Comparison of ENCODE assay signal across 19 cellular contexts in the genomic region with DNA sequence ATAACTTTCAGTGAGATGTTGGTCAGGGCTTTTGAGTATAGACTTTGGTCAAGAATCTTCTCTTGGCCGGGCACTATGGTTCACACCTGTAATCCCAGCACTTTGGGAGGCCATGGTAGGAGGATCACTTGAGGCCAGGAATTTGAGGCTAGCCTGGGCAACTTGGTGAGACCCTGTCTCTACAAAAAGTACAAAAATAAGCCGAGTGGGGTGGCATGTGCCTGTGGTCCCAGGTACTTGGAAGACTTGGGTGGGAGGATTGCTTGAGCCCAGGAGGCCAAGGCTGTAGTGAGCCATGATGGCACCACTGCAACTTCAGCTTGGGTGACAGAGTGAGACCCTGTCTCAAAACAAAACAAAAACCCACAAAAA. TPM values are rescaled to one million over a fixed set of nuclear protein-coding genes. Genes with fewer than 3 reads are reported as not detected.
DNase-seq lines count a peak whose midpoint lies in the region; ATAC-seq, FAIRE-seq and TF ChIP-seq lines count a peak whose summit lies in the region.
"Had no signal": no experiment of that assay in that cellular context is flagged by ENCODE, and none has a peak within 500 bp of the region (broad histone marks: within the 10 kb centered on the region; RNA-seq: fewer than 3 reads in every experiment).

No MANE protein-coding gene starts in this region.

- no peak overlapping the region for H3K4me2 ChIP-seq in HepG2 (ENCODE audit: low read depth, low read length)
- no peak overlapping the region for H3K4me2 ChIP-seq in OCI-LY7 (ENCODE audit: low read length)

- H3K9me3 ChIP-seq in HepG2 (ENCODE audit: low read length) (no peaks in the 10 kb centered on the region), right lobe of liver (no peaks in the 10 kb centered on the region), OCI-LY7 (ENCODE audit: low read length) (no peaks in the 10 kb centered on the region)
- no peaks in the 10 kb centered on the region for H3K9me3 ChIP-seq in CD4-positive, alpha-beta memory T cell (ENCODE audit: control insufficient read depth in 1 of 2, low read length in 2 of 2)
- H3K9me3 ChIP-seq: HAP-1 had no signal

- no peaks in the 10 kb centered on the region for H3K9me2 ChIP-seq in OCI-LY7 (ENCODE audit: insufficient read depth, low read length)

- TF ChIP-seq POLR2A in HepG2 (IDR thresholded peaks at IDR 0.05; ENCODE audit: insufficient read depth in 1 of 2, low read depth in 2 of 2, low read length in 2 of 2) (no peak), right lobe of liver (IDR thresholded peaks at IDR 0.05) (no peak)

- no peak overlapping the region for H3K9ac ChIP-seq in HepG2 (ENCODE audit: insufficient read depth, low read depth, low read length)

- TF ChIP-seq CTCF in HepG2 (CRISPR knock-in tag; IDR thresholded peaks at IDR 0.05) (no peak), right lobe of liver (IDR thresholded peaks at IDR 0.05) (no peak), VCaP (conservative IDR thresholded peaks at IDR 0.05) (no peak), OCI-LY7 (conservative IDR thresholded peaks at IDR 0.05; ENCODE audit: low read length) (no peak)

- no peak for TF ChIP-seq RAD21 in HepG2 (CRISPR knock-in tag; IDR thresholded peaks at IDR 0.05)

- POLR2A ChIA-PET in HepG2 (lab: Yijun Ruan, JAX), result no interaction called here
- POLR2A ChIA-PET in CD4-positive, alpha-beta memory T cell (lab: Charles Lee; ENCODE audit: partially characterized antibody), result interaction anchor here (0.7 kb wide), 1 partner anchor 236 kb away, joined by 4 read pairs; a partner anchor contains a TSS
- POLR2A ChIA-PET in OCI-LY7 (lab: Charles Lee), result interaction anchor here (0.9 kb wide), 1 partner anchor 382 kb away, joined by 3 read pairs; no protein-coding TSS in a partner anchor

- H3K27me3 ChIP-seq in HepG2 (ENCODE audit: control insufficient read depth in 1 of 2, insufficient read depth in 2 of 2, low read length in 2 of 2) (peaks cover 0 to 10% of the 10 kb centered on the region in 2 experiments; a peak in 3 of 5 replicates), right lobe of liver (no peaks in the 10 kb centered on the region)
- no peaks in the 10 kb centered on the region for H3K27me3 ChIP-seq in CD4-positive, alpha-beta memory T cell (ENCODE audit: insufficient read depth, low read length)

- peak overlapping the region in 1 of 7 donors; percentile 66 for H3K27ac Mint-ChIP-seq in CD4-positive, alpha-beta memory T cell
- H3K27ac Mint-ChIP-seq: CD8-positive, alpha-beta T cell had no signal

- WGBS in HepG2 (ENCODE audit: low lambda C conversion rate), result 5% methylated on average over 2 of the region's 2 CpGs
- 77% methylated on average over 2 of the region's 2 CpGs for WGBS in right lobe of liver (ENCODE audit: insufficient coverage, low coverage, low lambda C conversion rate, missing lambda C conversion rate)

- no peaks in the 10 kb centered on the region for H4K20me1 ChIP-seq in HepG2 (ENCODE audit: insufficient read depth, low read length)
- H4K20me1 ChIP-seq in OCI-LY7 (ENCODE audit: insufficient read depth, low read length), result no peaks in the 10 kb centered on the region

- intact Hi-C loops in HepG2 (cut with micrococcal nuclease; ENCODE audit: unreplicated experiment) (no loop called here), right lobe of liver (cut with DNase I) (no loop called here), OCI-LY7 (cut with micrococcal nuclease; ENCODE audit: unreplicated experiment) (no loop called here)
- intact Hi-C loops in CD4-positive, alpha-beta memory T cell (cut with micrococcal nuclease), result no loop called here

- peaks cover 11% of the 10 kb centered on the region for H3K4me1 ChIP-seq in HepG2 (ENCODE audit: insufficient read depth, low read length)
- H3K4me1 ChIP-seq in right lobe of liver, result peaks cover 0 to 8% (median 0%) of the 10 kb centered on the region in 4 donors
- H3K4me1 ChIP-seq in CD4-positive, alpha-beta memory T cell (ENCODE audit: insufficient read depth, low read length), result peaks cover 9% of the 10 kb centered on the region
- no peaks in the 10 kb centered on the region for H3K4me1 ChIP-seq in OCI-LY7 (ENCODE audit: insufficient read depth, low read length, poor library complexity, severe bottlenecking)
- H3K4me1 ChIP-seq: HAP-1 had no signal

- no peak overlapping the region for H3K4me3 ChIP-seq in HepG2 (replicated peaks in 1 of 3; ENCODE audit: insufficient read depth in 1 of 3, low read depth in 2 of 3, low read length in 3 of 3)
- no peak overlapping the region for H3K4me3 ChIP-seq in right lobe of liver
- no peak overlapping the region for H3K4me3 ChIP-seq in CD4-positive, alpha-beta memory T cell (ENCODE audit: low read length in 2 of 2)
- no peak overlapping the region for H3K4me3 ChIP-seq in OCI-LY7 (ENCODE audit: low read depth, low read length, poor library complexity, severe bottlenecking)
- H3K4me3 ChIP-seq: HAP-1 had no signal

- H2AFZ ChIP-seq in HepG2 (ENCODE audit: low read length) (no peak overlapping the region), OCI-LY7 (ENCODE audit: low read length) (no peak overlapping the region)

- H3K79me2 ChIP-seq in HepG2 (ENCODE audit: insufficient read depth, low read length) (no peaks in the 10 kb centered on the region), OCI-LY7 (ENCODE audit: insufficient read depth, low read depth, low read length) (no peaks in the 10 kb centered on the region)

- TF ChIP-seq EP300 in HepG2 (IDR thresholded peaks at IDR 0.05; ENCODE audit: low read depth in 2 of 2, low read length in 2 of 2) (no peak), HepG2 (CRISPR knock-in tag; IDR thresholded peaks at IDR 0.05; ENCODE audit: borderline replicate concordance) (no peak)

- no peak for FAIRE-seq in HepG2 (lab: Jason Lieb, UNC)
- FAIRE-seq: D721Med, G401.6, GM12892, H54 had no signal

- BruUV-seq in HepG2 (replicated peaks; lab: Mats Ljungman, UMichigan) (no TSS peak), OCI-LY7 (replicated peaks; lab: Mats Ljungman, UMichigan) (no TSS peak)

- DNase-seq in HepG2 (ENCODE audit: low spot score) (no peak), right lobe of liver (no peak), mesenteric fat pad (ENCODE audit: low spot score) (peak; percentile 24), substantia nigra (lab: John Stamatoyannopoulos, UW) (no peak), kidney tubule cell (ENCODE audit: low spot score) (no peak), OCI-LY7 (ENCODE audit: low spot score) (no peak)
- no peak for DNase-seq in CD4-positive, alpha-beta memory T cell
- DNase-seq: C1 segment of cervical spinal cord; CD8-positive, alpha-beta T cell; DMS 273 treated with DMSO at 0.1 percent for 48 hours; DMS53; DND-41; GOT3 had no signal

- H3K27me3 Mint-ChIP-seq in CD4-positive, alpha-beta memory T cell, result no peaks in the 10 kb centered on the region

- H3K36me3 ChIP-seq in HepG2 (replicated peaks in 1 of 2; ENCODE audit: control insufficient read depth in 1 of 2, insufficient read depth in 2 of 2, low read length in 2 of 2) (no peaks in the 10 kb centered on the region), right lobe of liver (no peaks in the 10 kb centered on the region), OCI-LY7 (ENCODE audit: insufficient read depth, low read length) (no peaks in the 10 kb centered on the region)
- no peaks in the 10 kb centered on the region for H3K36me3 ChIP-seq in CD4-positive, alpha-beta memory T cell (ENCODE audit: insufficient read depth, low read length)
- H3K36me3 ChIP-seq: HAP-1 had no signal

- no peak for ATAC-seq in HepG2
- ATAC-seq in right lobe of liver, result no peak
- ATAC-seq: CD8-positive, alpha-beta T cell had no signal

- peaks cover 0 to 2% (median 0%) of the 10 kb centered on the region in 8 donors for H3K9me3 Mint-ChIP-seq in CD4-positive, alpha-beta memory T cell
- H3K9me3 Mint-ChIP-seq: CD8-positive, alpha-beta T cell had no signal

- no peak overlapping the region for H3K4me3 Mint-ChIP-seq in CD4-positive, alpha-beta memory T cell
- H3K4me3 Mint-ChIP-seq: CD8-positive, alpha-beta T cell had no signal

- peaks cover 7 to 14% (median 11%) of the 10 kb centered on the region in 4 donors for H3K4me1 Mint-ChIP-seq in CD4-positive, alpha-beta memory T cell

- CTCF ChIA-PET in HepG2 (lab: Yijun Ruan, JAX; ENCODE audit: low intra/inter-chr PET ratio, low total read pairs), result no interaction called here
- CTCF ChIA-PET in CD4-positive, alpha-beta memory T cell (lab: Charles Lee; ENCODE audit: partially characterized antibody), result interaction anchor here (1.3 to 5.9 kb wide), 14 partner anchors 8 to 1475 kb away, joined by 3 to 94 read pairs (median 10); no protein-coding TSS in a partner anchor
- CTCF ChIA-PET in OCI-LY7 (lab: Charles Lee; ENCODE audit: unreplicated experiment), result no interaction called here

- H3K27ac ChIP-seq in HepG2 (ENCODE audit: extremely low read length, insufficient read depth, low read length), result no peak overlapping the region
- H3K27ac ChIP-seq in right lobe of liver, result no peak overlapping the region
- H3K27ac ChIP-seq in VCaP, result peak overlapping the region; percentile 49; the same call in 1 of the 2 replicates
- peak overlapping the region; percentile 71 for H3K27ac ChIP-seq in substantia nigra (ENCODE audit: low read depth, low read length, poor library complexity, severe bottlenecking)
- H3K27ac ChIP-seq in CD4-positive, alpha-beta memory T cell (ENCODE audit: low read depth, low read length), result no peak overlapping the region
- H3K27ac ChIP-seq in OCI-LY7 (ENCODE audit: low read depth, low read length, poor library complexity, severe bottlenecking), result no peak overlapping the region

- H3K36me3 Mint-ChIP-seq in CD4-positive, alpha-beta memory T cell, result no peaks in the 10 kb centered on the region
- H3K36me3 Mint-ChIP-seq: CD8-positive, alpha-beta T cell had no signal

- in situ Hi-C loops in HepG2 (cut with HindIII; ENCODE audit: extremely low pct_ligation_motif_present, low pct_unique_long_range_greater_than_20kb), result loop anchor here (10.0 kb wide), 1 partner anchor 421 kb away; a partner anchor contains a TSS

RNA-seq across cellular contexts. Expression of a gene that starts 57.4 kb away (rescaled TPM):
- total RNA-seq in HepG2 (2016; rRNA removed; fragmentation: Illumina TruSeq; extraction: Trizol) (2.1 and 3.4 TPM in 2 replicates), right lobe of liver (1 to 10 TPM; 1.8 to 9.1 (median 3.7) TPM), mesenteric fat pad (20.5 TPM), OCI-LY7 (2022) (1.8 and 2.7 TPM in 2 replicates)
- total RNA-seq in HepG2 (2016; cell fraction: cytosol; rRNA removed; fragmentation: Illumina TruSeq; extraction: Trizol; ENCODE audit: low read depth), result 1.2 and 1.5 TPM in 2 replicates
- total RNA-seq in HepG2 (2016; cell fraction: insoluble cytoplasmic fraction; rRNA removed; fragmentation: Illumina TruSeq; extraction: Trizol), result 1.9 and 2.6 TPM in 2 replicates
- 0.93 and 1.0 TPM in 2 replicates for total RNA-seq in HepG2 (2016; cell fraction: membrane; rRNA removed; fragmentation: Illumina TruSeq; extraction: Trizol)
- total RNA-seq in HepG2 (2016; cell fraction: nucleus; rRNA removed; fragmentation: Illumina TruSeq; extraction: Trizol), result 3.6 and 3.9 TPM in 2 replicates
- polyA plus RNA-seq in HepG2 (2011; rRNA removed), result 1.9 and 2.6 TPM in 2 replicates
- 1.6 and 2.5 TPM in 2 replicates for polyA plus RNA-seq in HepG2 (2011; cell fraction: cytosol; rRNA removed)
- polyA plus RNA-seq in HepG2 (2011; cell fraction: nucleus; rRNA removed), result 1.7 and 2.5 TPM in 2 replicates
- polyA plus RNA-seq in HepG2 (2012), result 0.88 and 0.91 TPM in 2 replicates
- polyA plus RNA-seq in HepG2 (2016; cell fraction: cytosol; fragmentation: Illumina TruSeq; extraction: Trizol; ENCODE audit: low read depth), result 0.09 and 0.10 TPM in 2 replicates
- 0.88 and 1.1 TPM in 2 replicates for polyA plus RNA-seq in HepG2 (2016; cell fraction: insoluble cytoplasmic fraction; fragmentation: Illumina TruSeq; extraction: Trizol; ENCODE audit: low read depth)
- 0.19 and 0.26 TPM in 2 replicates for polyA plus RNA-seq in HepG2 (2016; cell fraction: membrane; fragmentation: Illumina TruSeq; extraction: Trizol; ENCODE audit: low read depth)
- polyA plus RNA-seq in HepG2 (2016; cell fraction: nucleus; fragmentation: Illumina TruSeq; extraction: Trizol; ENCODE audit: insufficient read depth, low read depth), result 4.1 and 4.3 TPM in 2 replicates
- 10.2 and 11.3 TPM in 2 replicates for polyA minus RNA-seq in HepG2 (2011; rRNA and poly(A)+ RNA removed; ENCODE audit: low replicate concordance)
- polyA minus RNA-seq in HepG2 (2011; cell fraction: cytosol; rRNA and poly(A)+ RNA removed), result 3.8 and 6.3 TPM in 2 replicates
- polyA minus RNA-seq in HepG2 (2011; cell fraction: nucleus; rRNA and poly(A)+ RNA removed), result 2.7 and 4.1 TPM in 2 replicates
- 1 to 10 TPM; 5.9 to 6.0 TPM for total RNA-seq in CD4-positive, alpha-beta memory T cell
- polyA plus RNA-seq in CD4-positive, alpha-beta memory T cell, result under 1 TPM; 0.54 to 0.98 TPM
- 1.4 and 1.6 TPM in 2 replicates for total RNA-seq in OCI-LY7 (2014; rRNA removed; shearing (Covaris generic))

Comparison
In these comparisons a context has a peak if more than half of its experiments do, and no peak if none do; other contexts are left out.
1. H3K27ac ChIP-seq: peak in VCaP (single experiment) and substantia nigra (single experiment); none in HepG2 (single experiment), right lobe of liver (0 of 3), CD4-positive, alpha-beta memory T cell (single experiment) and OCI-LY7 (single experiment).